ENCODE assay signal across 1 cellular context in genomic region chr2:26017464-26018183, GRCh38.
TF ChIP-seq lines count a peak whose summit lies in the region.

No MANE protein-coding gene starts in this region.

TF ChIP-seq in K562, 482 proteins besides CTCF, POLR2A, EP300 and RAD21 (continued from another document):
- TF ChIP-seq SRSF7 (optimal IDR thresholded peaks at IDR 0.05; ENCODE audit: low read depth, low read length) (no peak), ZNF639 (CRISPR knock-in tag; conservative IDR thresholded peaks at IDR 0.05 in 1 of 2, IDR thresholded peaks at IDR 0.05 in 1 of 2) (no peak), NR1H2 (CRISPR knock-in tag; IDR thresholded peaks at IDR 0.05) (0 out of 2 replicates have a peak, but pooled peaks have one; percentile 66), FOXA3 (CRISPR knock-in tag; conservative IDR thresholded peaks at IDR 0.05 in 1 of 2, IDR thresholded peaks at IDR 0.05 in 1 of 2) (peak in 1 of 2 experiments; percentile 31; a peak in 1 of 4 replicates), MAZ (CRISPR knock-in tag; conservative IDR thresholded peaks at IDR 0.05 in 1 of 2, IDR thresholded peaks at IDR 0.05 in 1 of 2) (0 out of 4 replicates have a peak, but pooled peaks of 1 of the 2 experiments have one; percentile 18), ZNF41 (CRISPR knock-in tag; conservative IDR thresholded peaks at IDR 0.05) (0 out of 2 replicates have a peak, but pooled peaks have one; percentile 4), EWSR1 (IDR thresholded peaks at IDR 0.05; ENCODE audit: borderline replicate concordance, low read depth, partially characterized antibody) (no peak), HOXB6 (CRISPR knock-in tag; IDR thresholded peaks at IDR 0.05; ENCODE audit: borderline replicate concordance) (no peak)
